9 cellular contexts compared by ENCODE assay signal in genomic region chr16:89561195-89562026, GRCh38. TPM values are rescaled to one million over a fixed set of nuclear protein-coding genes. Genes with fewer than 3 reads are reported as not detected.
DNase-seq lines count a peak whose midpoint lies in the region; ATAC-seq, FAIRE-seq and TF ChIP-seq lines count a peak whose summit lies in the region.
"Had no signal": no experiment of that assay in that cellular context is flagged by ENCODE, and none has a peak within 500 bp of the region (broad histone marks: within the 10 kb centered on the region; RNA-seq: fewer than 3 reads in every experiment).

No MANE protein-coding gene starts in this region.

- TF ChIP-seq EP300 in gastroesophageal sphincter (IDR thresholded peaks at IDR 0.05): no peak

- peak overlapping the region; percentile 96 for H3K27ac ChIP-seq in HCT116 (ENCODE audit: low read depth, low read length)
- H3K27ac ChIP-seq in gastroesophageal sphincter: peak overlapping the region; percentile 91 to 97 (median 95)
- peak overlapping the region; percentile 96 to 99 for H3K27ac ChIP-seq in small intestine (ENCODE audit: low read depth in 1 of 2, low read length in 1 of 2)

- POLR2A ChIA-PET in HCT116 (lab: Charles Lee): interaction anchor here (0.9 kb wide), 1 partner anchor 139 kb away, joined by 3 read pairs; no protein-coding TSS in a partner anchor
- POLR2A ChIA-PET in activated CD4-positive, alpha-beta memory T cell treated with anti-CD3 and anti-CD28 coated beads, Interleukin-2, amount 10 ng/mL, durations not matched to agents 7 days and 5 days (lab: Charles Lee): interaction anchor here (0.8 to 1.8 kb wide), 9 partner anchors 10 to 782 kb away, joined by 3 to 13 read pairs (median 3); partner anchors contain the start of gene SPG7

- H3K27me3 ChIP-seq in HCT116 (ENCODE audit: insufficient read depth, low read length) (no peaks in the 10 kb centered on the region), gastroesophageal sphincter (no peaks in the 10 kb centered on the region), small intestine (ENCODE audit: control insufficient read depth in 2 of 2, insufficient read depth in 2 of 2, low read length in 2 of 2) (no peaks in the 10 kb centered on the region)

- peaks cover 55 to 76% of the 10 kb centered on the region in 2 experiments for H3K4me1 ChIP-seq in HCT116 (ENCODE audit: control insufficient read depth in 1 of 2, insufficient read depth in 2 of 2, low read length in 2 of 2)
- peaks cover 0 to 84% (median 31%) of the 10 kb centered on the region in 3 donors for H3K4me1 ChIP-seq in gastroesophageal sphincter
- peaks cover 2 to 6% of the 10 kb centered on the region in 2 donors for H3K4me1 ChIP-seq in small intestine (ENCODE audit: control insufficient read depth in 2 of 2, insufficient read depth in 1 of 2, low read depth in 1 of 2, low read length in 1 of 2)

- TF ChIP-seq POLR2A in HCT116 (IDR thresholded peaks at IDR 0.05; ENCODE audit: borderline replicate concordance, extremely low read depth, insufficient read depth, insufficient read length) (no peak), gastroesophageal sphincter (IDR thresholded peaks at IDR 0.05) (no peak)

- peaks cover 50% of the 10 kb centered on the region for H3K79me2 ChIP-seq in HCT116 (ENCODE audit: insufficient read depth, low read length)

- H3K9me3 Mint-ChIP-seq in activated CD4-positive, alpha-beta memory T cell treated with anti-CD3 and anti-CD28 coated beads, Interleukin-2, amount 10 ng/mL, durations not matched to agents 7 days and 5 days: no peaks in the 10 kb centered on the region

- DNase-seq in HCT116 (ENCODE audit: low read depth, low spot score) (no peak), small intestine (peak; percentile 19), SKM-1 treated with dmso at 0.1 percent for 144 hours (lab: John Stamatoyannopoulos, UW; ENCODE audit: unreplicated experiment) (no peak), mucosa of gallbladder (ENCODE audit: low spot score) (no peak)
- DNase-seq in activated CD4-positive, alpha-beta memory T cell treated with anti-CD3 and anti-CD28 coated beads, Interleukin-2, amount 10 ng/mL, durations not matched to agents 7 days and 5 days: no peak
- DNase-seq in activated CD8-positive, alpha-beta memory T cell treated with anti-CD3 and anti-CD28 coated beads for 24 hours: no peak

- H3K9me3 ChIP-seq in HCT116 (ENCODE audit: control insufficient read depth in 1 of 2, insufficient read depth in 1 of 2, low read depth in 1 of 2, low read length in 2 of 2) (no peaks in the 10 kb centered on the region), gastroesophageal sphincter (no peaks in the 10 kb centered on the region), small intestine (ENCODE audit: control insufficient read depth, low read depth) (no peaks in the 10 kb centered on the region)

- TF ChIP-seq RAD21 in HCT116 (IDR thresholded peaks at IDR 0.05; ENCODE audit: low read depth): no peak

- peak overlapping the region; percentile 84 for H3K4me2 ChIP-seq in HCT116 (ENCODE audit: low read length)

- intact Hi-C loops in HCT116 (cut with micrococcal nuclease): loop anchor here (10.0 kb wide), 1 partner anchor 747 kb away; the partner anchor contains the start of gene APRT

- ATAC-seq in HCT116 (no peak), gastroesophageal sphincter (no peak), HG03039 (IDR thresholded peaks at IDR 0.05; ENCODE audit: unreplicated experiment) (no peak)

- RAD21 ChIA-PET in HCT116 (lab: Charles Lee; ENCODE audit: low non-redundant PET in 1 of 2, low total read pairs in 2 of 2, uncharacterized antibody in 2 of 2, unreplicated experiment in 2 of 2): no interaction called here

- no peak for TF ChIP-seq CTCF in HCT116 (IDR thresholded peaks at IDR 0.05 in 2 of 3, conservative IDR thresholded peaks at IDR 0.05 in 1 of 3; ENCODE audit: borderline replicate concordance in 1 of 3, insufficient read depth in 1 of 3, low read depth in 2 of 3, low read length in 2 of 3)
- no peak for TF ChIP-seq CTCF in gastroesophageal sphincter (IDR thresholded peaks at IDR 0.05)

- H3K27ac Mint-ChIP-seq in activated CD4-positive, alpha-beta memory T cell treated with anti-CD3 and anti-CD28 coated beads, Interleukin-2, amount 10 ng/mL, durations not matched to agents 7 days and 5 days: peak overlapping the region; percentile 84

- no peak for FAIRE-seq in small intestine (lab: Jason Lieb, UNC)

- peak overlapping the region; percentile 96 for H3K9ac ChIP-seq in HCT116 (ENCODE audit: low read length)

- CTCF ChIA-PET in HCT116 (lab: Charles Lee): no interaction called here
- CTCF ChIA-PET in activated CD4-positive, alpha-beta memory T cell treated with anti-CD3 and anti-CD28 coated beads, Interleukin-2, amount 10 ng/mL, durations not matched to agents 7 days and 5 days (lab: Charles Lee): interaction anchor here (0.9 kb wide), 1 partner anchor 139 kb away, joined by 3 read pairs; no protein-coding TSS in a partner anchor

- no peak overlapping the region for H2AFZ ChIP-seq in HCT116 (ENCODE audit: low read depth, low read length, poor library complexity, severe bottlenecking)

- peak overlapping the region; percentile 90 for H3K4me3 Mint-ChIP-seq in activated CD4-positive, alpha-beta memory T cell treated with anti-CD3 and anti-CD28 coated beads, Interleukin-2, amount 10 ng/mL, durations not matched to agents 7 days and 5 days

- WGBS in gastroesophageal sphincter (ENCODE audit: low coverage in 1 of 2), 2 donors: 25% methylated on average over 14 of the region's 55 CpGs; no CpG with 5 or more reads in 1 of the 2 donors
- WGBS in small intestine, 3 donors: 1 to 7% (median 3%) methylated on average over 48 to 55 of the region's 55 CpGs

- no peaks in the 10 kb centered on the region for H3K27me3 Mint-ChIP-seq in activated CD4-positive, alpha-beta memory T cell treated with anti-CD3 and anti-CD28 coated beads, Interleukin-2, amount 10 ng/mL, durations not matched to agents 7 days and 5 days

- peaks cover 23 to 34% of the 10 kb centered on the region in 2 experiments for H3K36me3 ChIP-seq in HCT116 (ENCODE audit: control insufficient read depth in 1 of 2, insufficient read depth in 2 of 2, low read length in 2 of 2)
- peaks cover 0 to 56% of the 10 kb centered on the region in 2 donors for H3K36me3 ChIP-seq in gastroesophageal sphincter
- H3K36me3 ChIP-seq in small intestine (ENCODE audit: control insufficient read depth in 2 of 2, insufficient read depth in 2 of 2, low read length in 2 of 2): peaks cover 12 to 14% of the 10 kb centered on the region in 2 donors

- H3K4me3 ChIP-seq in HCT116 (replicated peaks in 1 of 2; ENCODE audit: low read depth in 1 of 2, low read length in 2 of 2): peak overlapping the region; percentile 83 to 89
- H3K4me3 ChIP-seq in gastroesophageal sphincter: peak overlapping the region; percentile 47 to 69
- peak overlapping the region; percentile 79 to 89 for H3K4me3 ChIP-seq in small intestine (ENCODE audit: low read depth in 1 of 2, low read length in 2 of 2)

- peaks cover 42% of the 10 kb centered on the region; the same call in 1 of the 2 replicates for H4K20me1 ChIP-seq in HCT116 (ENCODE audit: insufficient read depth)

- H3K9me2 ChIP-seq in HCT116 (ENCODE audit: insufficient read depth): no peaks in the 10 kb centered on the region

- H3K36me3 Mint-ChIP-seq in activated CD4-positive, alpha-beta memory T cell treated with anti-CD3 and anti-CD28 coated beads, Interleukin-2, amount 10 ng/mL, durations not matched to agents 7 days and 5 days (ENCODE audit: low read depth): peaks cover 46% of the 10 kb centered on the region

- H3K4me1 Mint-ChIP-seq in activated CD4-positive, alpha-beta memory T cell treated with anti-CD3 and anti-CD28 coated beads, Interleukin-2, amount 10 ng/mL, durations not matched to agents 7 days and 5 days: peaks cover 62% of the 10 kb centered on the region

- no TSS peak for BruUV-seq in HCT116 (replicated peaks; lab: Mats Ljungman, UMichigan)

TF ChIP-seq in HCT116, 20 proteins besides CTCF, POLR2A, EP300 and RAD21:
- peak; percentile 64; the same call in 1 of the 2 replicates for TF ChIP-seq ZFX (IDR thresholded peaks at IDR 0.05)
- TF ChIP-seq EZH2 (IDR thresholded peaks at IDR 0.05): no peak
TF ChIP-seq in HCT116: peak in this region for 1.

RNA-seq across cellular contexts. Expression of gene RPL13, which starts 0.9 kb away (rescaled TPM):
- total RNA-seq in HCT116 (2021; ENCODE audit: unreplicated experiment) (4,404 TPM), gastroesophageal sphincter (1,000 to 10,000 TPM; 2,888 to 7,342 (median 4,676) TPM), mucosa of gallbladder (1,696 TPM)
- polyA plus RNA-seq in HCT116 (2012): 9,099 and 10,215 TPM in 2 replicates
- 1,000 to 10,000 TPM; 2,083 to 2,114 TPM for total RNA-seq in activated CD4-positive, alpha-beta memory T cell treated with anti-CD3 and anti-CD28 coated beads, Interleukin-2, amount 10 ng/mL, durations not matched to agents 7 days and 5 days
- polyA plus RNA-seq in small intestine: 1,000 to 10,000 TPM; 3,166 to 8,355 (median 7,366) TPM

RNA-seq across cellular contexts. Expression of gene CPNE7, which starts 14.1 kb away (rescaled TPM):
- total RNA-seq in HCT116 (2021; ENCODE audit: unreplicated experiment) (201 TPM), gastroesophageal sphincter (1 to 10 TPM in 1 of 4 donors, under 1 TPM in 1, not detected in 2; 0.67 to 1.8 TPM), mucosa of gallbladder (3.6 TPM)
- polyA plus RNA-seq in HCT116 (2012): 136 and 148 TPM in 2 replicates
- 1 to 10 TPM; 3.3 to 4.4 TPM for total RNA-seq in activated CD4-positive, alpha-beta memory T cell treated with anti-CD3 and anti-CD28 coated beads, Interleukin-2, amount 10 ng/mL, durations not matched to agents 7 days and 5 days
- polyA plus RNA-seq in small intestine: 10 to 100 TPM in 1 of 3 donors, 1 to 10 TPM in 1, under 1 TPM in 1; 0.22 to 20.3 (median 1.9) TPM

RNA-seq across cellular contexts. Expression of gene DPEP1, which starts 52.0 kb away (rescaled TPM):
- 1.1 TPM for total RNA-seq in HCT116 (2021; ENCODE audit: unreplicated experiment)
- polyA plus RNA-seq in HCT116 (2012): 0.73 and 1.1 TPM in 2 replicates
- total RNA-seq in activated CD4-positive, alpha-beta memory T cell treated with anti-CD3 and anti-CD28 coated beads, Interleukin-2, amount 10 ng/mL, durations not matched to agents 7 days and 5 days: not detected
- under 1 TPM in 1 of 4 donors, not detected in 3; 0.54 TPM for total RNA-seq in gastroesophageal sphincter
- polyA plus RNA-seq in small intestine: 100 to 1,000 TPM; 125 to 365 (median 319) TPM
- 2.5 TPM for total RNA-seq in mucosa of gallbladder
- total RNA-seq: myocyte had no signal

RNA-seq across cellular contexts. Expression of gene SPG7, which starts 53.2 kb away (rescaled TPM):
- 116 TPM for total RNA-seq in HCT116 (2021; ENCODE audit: unreplicated experiment)
- polyA plus RNA-seq in HCT116 (2012): 79.4 and 81.2 TPM in 2 replicates
- 10 to 100 TPM; 73.9 to 77.9 TPM for total RNA-seq in activated CD4-positive, alpha-beta memory T cell treated with anti-CD3 and anti-CD28 coated beads, Interleukin-2, amount 10 ng/mL, durations not matched to agents 7 days and 5 days
- 100 to 1,000 TPM in 2 of 4 donors, 10 to 100 TPM in 2; 80.9 to 160 (median 98.2) TPM for total RNA-seq in gastroesophageal sphincter
- polyA plus RNA-seq in small intestine: 100 to 1,000 TPM in 2 of 3 donors, 10 to 100 TPM in 1; 89.1 to 245 (median 222) TPM
- 106 TPM for total RNA-seq in mucosa of gallbladder

Comparison
In these comparisons a context has a peak if more than half of its experiments do, and no peak if none do; other contexts are left out.
1. RNA of gene CPNE7, which starts 14.1 kb away (total RNA-seq): 201 TPM in HCT116 (single experiment); 3.3 to 4.4 TPM in activated CD4-positive, alpha-beta memory T cell treated with anti-CD3 and anti-CD28 coated beads, Interleukin-2, amount 10 ng/mL, durations not matched to agents 7 days and 5 days, 3.6 TPM in mucosa of gallbladder (single experiment) and 0.67 to 1.8 TPM in gastroesophageal sphincter; every median in the first group is over 10 times any median in the second.
2. Peak in every context shown above with its lines, with median percentiles within 50 percentile points of each other: H3K27ac ChIP-seq and H3K4me3 ChIP-seq.